In genomic region chr16:12545792-12546342, GRCh38 we compare ENCODE assay signal across 18 cellular contexts.
"Had no signal": no experiment of that assay in that cellular context is flagged by ENCODE, and none has a peak within 500 bp of the region (broad histone marks: within the 10 kb centered on the region; RNA-seq: fewer than 3 reads in every experiment).

No MANE protein-coding gene starts in this region.

- H3K9me3 Mint-ChIP-seq: activated naive CD4-positive, alpha-beta T cell treated with anti-CD3 and anti-CD28 coated beads, Interleukin-2, amount 10 ng/mL, durations not matched to agents 7 days and 5 days; nephron; stimulated activated effector memory CD8-positive, alpha-beta T cell treated with anti-CD3 and anti-CD28 coated beads, Interleukin-12 subunit alpha, Interleukin-12 subunit beta, amount 100 ng/mL, for 72 hours had no signal

- H3K27ac ChIP-seq: adrenal gland, gastrocnemius medialis, left ventricle myocardium inferior, tibial nerve had no signal

- H3K36me3 ChIP-seq: adrenal gland, gastrocnemius medialis, left ventricle myocardium inferior, tibial nerve had no signal

- H3K4me2 ChIP-seq: smooth muscle cell had no signal

- H3K36me3 Mint-ChIP-seq: stimulated activated effector memory CD8-positive, alpha-beta T cell treated with anti-CD3 and anti-CD28 coated beads, Interleukin-12 subunit alpha, Interleukin-12 subunit beta, amount 100 ng/mL, for 72 hours had no signal

- H3K27ac Mint-ChIP-seq: activated CD8-positive, alpha-beta T cell treated with anti-CD3 and anti-CD28 coated beads, Interleukin-2, amount 10 ng/mL, durations not matched to agents 7 days and 5 days; nephron; progenitor cell of endocrine pancreas had no signal

- H3K27me3 ChIP-seq: adrenal gland, gastrocnemius medialis, tibial nerve had no signal

- H3K4me3 Mint-ChIP-seq: activated CD8-positive, alpha-beta T cell treated with anti-CD3 and anti-CD28 coated beads, Interleukin-2, amount 10 ng/mL, durations not matched to agents 7 days and 5 days; activated naive CD4-positive, alpha-beta T cell treated with anti-CD3 and anti-CD28 coated beads, Interleukin-2, amount 10 ng/mL, durations not matched to agents 7 days and 5 days; nephron had no signal

- H3K4me1 ChIP-seq: adrenal gland, gastrocnemius medialis, left ventricle myocardium inferior had no signal

- FAIRE-seq: kidney had no signal

- H3K4me3 ChIP-seq: adrenal gland, gastrocnemius medialis, left ventricle myocardium inferior, smooth muscle cell, tibial nerve had no signal

- H3K27me3 Mint-ChIP-seq: activated naive CD4-positive, alpha-beta T cell treated with anti-CD3 and anti-CD28 coated beads, Interleukin-2, amount 10 ng/mL, durations not matched to agents 7 days and 5 days; progenitor cell of endocrine pancreas had no signal

- H3K9me3 ChIP-seq: adrenal gland, gastrocnemius medialis, left ventricle myocardium inferior, tibial nerve had no signal

- DNase-seq: activated CD4-positive, alpha-beta T cell treated with anti-CD3 and anti-CD28 coated beads for 1 hour; activated CD8-positive, alpha-beta T cell treated with anti-CD3 and anti-CD28 coated beads, Interleukin-2, amount 10 ng/mL, durations not matched to agents 7 days and 5 days; activated naive CD4-positive, alpha-beta T cell treated with anti-CD3 and anti-CD28 coated beads, Interleukin-2, amount 10 ng/mL, durations not matched to agents 7 days and 5 days; adrenal gland; central memory CD4-positive, alpha-beta T cell; cortex of kidney; effector memory CD4-positive, alpha-beta T cell; gastrocnemius medialis; kidney; left ventricle myocardium inferior; mesenchymal stem cell; occipital lobe had no signal

- ATAC-seq: activated CD8-positive, alpha-beta T cell treated with anti-CD3 and anti-CD28 coated beads, Interleukin-2, amount 10 ng/mL, durations not matched to agents 7 days and 5 days; gastrocnemius medialis; right cardiac atrium; stimulated activated effector memory CD8-positive, alpha-beta T cell treated with anti-CD3 and anti-CD28 coated beads, Interleukin-12 subunit alpha, Interleukin-12 subunit beta, amount 100 ng/mL, for 72 hours had no signal
